12 cellular contexts compared by ENCODE assay signal in the genomic region with DNA sequence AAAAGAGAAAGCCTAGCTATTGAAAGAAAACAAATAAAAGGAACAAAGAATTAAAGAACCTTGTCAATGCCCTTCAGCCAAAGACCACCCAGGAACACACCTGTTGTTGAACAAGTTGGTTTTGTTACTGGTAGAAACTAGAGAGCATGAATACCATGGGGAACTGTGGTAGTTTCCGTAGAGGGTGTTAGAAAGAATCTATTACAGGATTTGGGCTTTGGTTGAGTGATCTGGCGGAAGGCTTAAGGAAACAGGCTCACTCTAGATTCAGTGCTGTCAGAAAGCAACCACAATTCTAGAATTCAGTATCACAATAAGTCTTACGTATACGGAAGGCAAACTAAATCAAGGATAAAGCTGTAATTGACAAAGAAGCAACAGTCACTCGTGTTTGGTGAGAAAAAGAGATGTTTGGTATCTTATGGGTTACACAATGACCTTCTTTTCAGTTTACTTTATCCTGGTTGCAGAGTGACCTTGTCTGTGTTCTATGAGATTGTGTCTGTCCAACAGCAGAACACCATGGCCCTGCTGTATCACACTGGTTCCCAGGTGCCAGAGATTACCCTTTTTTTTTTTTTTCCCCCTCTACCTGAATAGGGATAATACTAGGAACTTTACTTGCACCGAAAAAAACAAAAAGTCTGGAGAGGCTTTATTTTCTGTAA.
DNase-seq lines count a peak whose midpoint lies in the region; ATAC-seq lines count a peak whose summit lies in the region.
"Had no signal": no experiment of that assay in that cellular context is flagged by ENCODE, and none has a peak within 500 bp of the region (broad histone marks: within the 10 kb centered on the region; RNA-seq: fewer than 3 reads in every experiment).

No MANE protein-coding gene starts in this region.

- H3K27ac ChIP-seq in CD8-positive, alpha-beta memory T cell (ENCODE audit: low read depth, low read length): no peak overlapping the region

- no peak overlapping the region for H3K4me3 Mint-ChIP-seq in CD8-positive, alpha-beta memory T cell
- H3K4me3 Mint-ChIP-seq: activated naive CD4-positive, alpha-beta T cell treated with anti-CD3 and anti-CD28 coated beads for 36 hours; mesothelial cell of epicardium had no signal

- H3K36me3 Mint-ChIP-seq in CD8-positive, alpha-beta memory T cell: no peaks in the 10 kb centered on the region
- H3K36me3 Mint-ChIP-seq: mesothelial cell of epicardium had no signal

- CTCF ChIA-PET in CD8-positive, alpha-beta memory T cell (lab: Charles Lee): no interaction called here

- no peak for DNase-seq in left lobe of liver (ENCODE audit: low spot score)
- DNase-seq in SKM-1 (lab: John Stamatoyannopoulos, UW; ENCODE audit: unreplicated experiment): no peak
- no peak for DNase-seq in DMS 273 treated with DMSO at 0.1 percent for 48 hours (lab: John Stamatoyannopoulos, UW)
- DNase-seq in CD8-positive, alpha-beta memory T cell: no peak
- DNase-seq in activated gamma-delta T cell treated with Interleukin-2 at 50 U/mL for 16 hours: no peak
- DNase-seq: activated naive CD4-positive, alpha-beta T cell treated with anti-CD3 and anti-CD28 coated beads for 36 hours; NCI-H1092; trophoblast cell had no signal

- no peaks in the 10 kb centered on the region for H3K27me3 ChIP-seq in CD8-positive, alpha-beta memory T cell (ENCODE audit: insufficient read depth, low read length, poor library complexity, severe bottlenecking)

- H3K36me3 ChIP-seq in CD8-positive, alpha-beta memory T cell (ENCODE audit: insufficient read depth, low read length): no peaks in the 10 kb centered on the region

- peak; percentile 93 for ATAC-seq in GM19023 (IDR thresholded peaks at IDR 0.05; ENCODE audit: unreplicated experiment)
- ATAC-seq in GM21717 (IDR thresholded peaks at IDR 0.05; ENCODE audit: unreplicated experiment): peak; percentile 97
- peak; percentile 99 for ATAC-seq in HG03354 (IDR thresholded peaks at IDR 0.05; ENCODE audit: poor library complexity, severe bottlenecking, unreplicated experiment)
- ATAC-seq in left lobe of liver: peak; percentile 97

- POLR2A ChIA-PET in CD8-positive, alpha-beta memory T cell (lab: Charles Lee): no interaction called here

- H3K4me1 ChIP-seq in CD8-positive, alpha-beta memory T cell (ENCODE audit: insufficient read depth, low read length): no peaks in the 10 kb centered on the region

- H3K27ac Mint-ChIP-seq in CD8-positive, alpha-beta memory T cell: no peak overlapping the region
- H3K27ac Mint-ChIP-seq: activated naive CD4-positive, alpha-beta T cell treated with anti-CD3 and anti-CD28 coated beads for 36 hours; mesothelial cell of epicardium had no signal

- no peak overlapping the region for H3K4me3 ChIP-seq in CD8-positive, alpha-beta memory T cell (ENCODE audit: low read length)

- H3K9me3 ChIP-seq in CD8-positive, alpha-beta memory T cell (ENCODE audit: low read length): no peaks in the 10 kb centered on the region

- peaks cover 5% of the 10 kb centered on the region in 2 donors for H3K27me3 Mint-ChIP-seq in CD8-positive, alpha-beta memory T cell

- H3K9me3 Mint-ChIP-seq in CD8-positive, alpha-beta memory T cell: no peaks in the 10 kb centered on the region
- H3K9me3 Mint-ChIP-seq: activated naive CD4-positive, alpha-beta T cell treated with anti-CD3 and anti-CD28 coated beads for 36 hours; mesothelial cell of epicardium had no signal

- H3K4me1 Mint-ChIP-seq in CD8-positive, alpha-beta memory T cell: no peaks in the 10 kb centered on the region
- H3K4me1 Mint-ChIP-seq: mesothelial cell of epicardium had no signal
